ENCODE assay signal across 8 cellular contexts in genomic region chr3:184811663-184811998, GRCh38. TPM values are rescaled to one million over a fixed set of nuclear protein-coding genes. Genes with fewer than 3 reads are reported as not detected.
DNase-seq lines count a peak whose midpoint lies in the region; ATAC-seq and TF ChIP-seq lines count a peak whose summit lies in the region.

No MANE protein-coding gene starts in this region.

- ATAC-seq in T-cell (replicated peaks in 1 of 4) (no peak), HG02870 (IDR thresholded peaks at IDR 0.05; ENCODE audit: unreplicated experiment) (no peak)

- H3K9me3 Mint-ChIP-seq in T-cell: no peaks in the 10 kb centered on the region

- POLR2A ChIA-PET in T-cell (lab: Charles Lee): interaction anchor here in 1 of 2 donors (0.5 to 0.6 kb wide), 3 partner anchors 19 to 1114 kb away, joined by 3 to 4 read pairs (median 3); partner anchors contain the start of gene YEATS2

- H3K4me3 Mint-ChIP-seq in T-cell: peak overlapping the region; percentile 83 to 96 (median 95)

- H3K27ac Mint-ChIP-seq in T-cell: peak overlapping the region; percentile 95 to 97

- peaks cover 13% of the 10 kb centered on the region for H3K36me3 Mint-ChIP-seq in T-cell

- no peaks in the 10 kb centered on the region for H3K9me3 ChIP-seq in HAP-1

- H3K4me1 Mint-ChIP-seq in T-cell: peaks cover 46 to 51% (median 48%) of the 10 kb centered on the region in 3 donors

- no peaks in the 10 kb centered on the region for H3K27me3 Mint-ChIP-seq in T-cell

- H3K4me1 ChIP-seq in HAP-1: peaks cover 9% of the 10 kb centered on the region

- H3K27me3 ChIP-seq in HAP-1 (ENCODE audit: low read depth): no peaks in the 10 kb centered on the region; the same call in 1 of the 2 replicates

- H3K4me3 ChIP-seq in HAP-1 (peak overlapping the region; percentile 92), fibroblast of villous mesenchyme (ENCODE audit: low read depth, low read length) (peak overlapping the region; percentile 87), skeletal muscle cell (ENCODE audit: low read depth, low read length) (peak overlapping the region; percentile 88)

- H3K36me3 ChIP-seq in HAP-1 (replicated peaks): no peaks in the 10 kb centered on the region

- TF ChIP-seq CTCF in fibroblast of villous mesenchyme (IDR thresholded peaks at IDR 0.05; ENCODE audit: insufficient read depth, low read depth, low read length): no peak

- CTCF ChIA-PET in T-cell (lab: Charles Lee): interaction anchor here (0.6 to 2.6 kb wide), 3 partner anchors 12 to 1196 kb away, joined by 3 to 7 read pairs (median 4); partner anchors contain the start of gene EPHB3 (in 1 of the 2)

- in situ Hi-C loops in HAP-1 (cut with MboI; ENCODE audit: low sequenced_read_pairs): no loop called here

- DNase-seq in HAP-1 (ENCODE audit: low spot score in 2 of 2) (no peak), T-cell (no peak), fibroblast of villous mesenchyme (ENCODE audit: low read depth) (no peak), skeletal muscle cell (ENCODE audit: low read depth) (no peak), hepatic stellate cell (ENCODE audit: low spot score) (no peak), mesenteric fat pad (ENCODE audit: low spot score) (no peak), amygdala (lab: John Stamatoyannopoulos, UW) (no peak)

RNA-seq across cellular contexts. Expression of gene VPS8, which starts 0.3 kb away (rescaled TPM):
- total RNA-seq in T-cell (10 to 100 TPM; 59.2 to 95.6 (median 71.0) TPM), fibroblast of villous mesenchyme (86.7 and 92.8 TPM in 2 replicates), mesenteric fat pad (55.0 TPM)
